Comparison of ENCODE assay signal across 20 cellular contexts in the genomic region with DNA sequence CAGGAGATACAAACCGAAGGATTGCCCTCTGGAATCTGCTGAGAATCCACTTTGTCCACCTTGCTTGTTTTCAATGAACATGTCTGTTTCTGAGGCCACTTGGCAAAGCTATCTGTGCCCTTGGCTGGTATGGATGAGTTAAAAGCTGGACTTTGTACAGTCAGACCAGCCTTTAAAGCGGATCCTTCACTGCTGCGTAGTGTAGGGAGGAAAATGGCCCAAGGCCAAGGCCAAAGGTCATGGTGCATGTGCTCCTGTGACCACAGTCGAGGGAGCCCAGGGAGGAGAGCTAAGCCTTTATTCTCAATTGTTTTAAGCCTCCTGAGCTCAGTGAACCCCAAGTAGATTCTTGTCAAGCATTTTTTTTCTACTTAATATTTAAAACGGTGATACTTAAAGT. TPM values are rescaled to one million over a fixed set of nuclear protein-coding genes. Genes with fewer than 3 reads are reported as not detected.
DNase-seq lines count a peak whose midpoint lies in the region; ATAC-seq and TF ChIP-seq lines count a peak whose summit lies in the region.
"Had no signal": no experiment of that assay in that cellular context is flagged by ENCODE, and none has a peak within 500 bp of the region (broad histone marks: within the 10 kb centered on the region; RNA-seq: fewer than 3 reads in every experiment).

No MANE protein-coding gene starts in this region.

- H3K27ac ChIP-seq in adrenal gland (peak overlapping the region in 1 of 5 donors; percentile 22), lower lobe of right lung (peak overlapping the region; percentile 13), suprapubic skin (no peak overlapping the region)
- H3K27ac ChIP-seq: ascending aorta, ovary, SK-N-MC, testis had no signal

- DNase-seq in OCI-M1 (lab: John Stamatoyannopoulos, UW) (peak; percentile 21), adrenal gland (peak; percentile 49 to 74 (median 66)), lower lobe of right lung (no peak), occipital lobe (lab: John Stamatoyannopoulos, UW) (no peak), suprapubic skin (ENCODE audit: low spot score in 2 of 2) (no peak)
- DNase-seq: activated CD4-positive, alpha-beta T cell treated with anti-CD3 and anti-CD28 coated beads, Interleukin-2, amount 50 U/mL, for 1 hour; DMS 273 treated with DMSO at 0.1 percent for 48 hours; islet precursor cell; NCI-H82; PC-3; stimulated activated CD4-positive, alpha-beta T cell treated with anti-CD3 and anti-CD28 coated beads, Interleukin-4, amount 100 ng/mL, for 24 hours; testis had no signal

- TF ChIP-seq CTCF in adrenal gland (IDR thresholded peaks at IDR 0.05) = no peak
- no peak for TF ChIP-seq CTCF in lower lobe of right lung (IDR thresholded peaks at IDR 0.05)
- no peak for TF ChIP-seq CTCF in suprapubic skin (IDR thresholded peaks at IDR 0.05)

- H3K36me3 Mint-ChIP-seq in stimulated activated memory B cell treated with anti-CD40 and anti-IgM and Interleukin-4, amounts not matched to agents 10 μg/mL and 1 μg/mL and 100 μg/mL, for 72 hours = no peaks in the 10 kb centered on the region

- H3K9me3 ChIP-seq in adrenal gland (replicated peaks in 1 of 3) = no peaks in the 10 kb centered on the region
- no peaks in the 10 kb centered on the region for H3K9me3 ChIP-seq in lower lobe of right lung
- H3K9me3 ChIP-seq in suprapubic skin = no peaks in the 10 kb centered on the region
- H3K9me3 ChIP-seq: ascending aorta, ovary, testis had no signal

- peaks cover 5 to 25% of the 10 kb centered on the region in 2 donors for H3K4me1 ChIP-seq in adrenal gland (replicated peaks in 1 of 2)
- peaks cover 57% of the 10 kb centered on the region for H3K4me1 ChIP-seq in lower lobe of right lung
- H3K4me1 ChIP-seq in suprapubic skin = peaks cover 47% of the 10 kb centered on the region
- H3K4me1 ChIP-seq: testis had no signal

- H3K4me3 Mint-ChIP-seq in stimulated activated memory B cell treated with anti-CD40 and anti-IgM and Interleukin-4, amounts not matched to agents 10 μg/mL and 1 μg/mL and 100 μg/mL, for 72 hours = no peak overlapping the region
- H3K4me3 Mint-ChIP-seq: GM23338 had no signal

- no peak for TF ChIP-seq EP300 in suprapubic skin (IDR thresholded peaks at IDR 0.05)

- TF ChIP-seq POLR2A in adrenal gland (IDR thresholded peaks at IDR 0.05) (no peak), suprapubic skin (IDR thresholded peaks at IDR 0.05) (no peak)

- intact Hi-C loops in adrenal gland (cut with DNase I) = no loop called here
- intact Hi-C loops in lower lobe of right lung (cut with DNase I) = no loop called here

- H3K9me3 Mint-ChIP-seq in stimulated activated memory B cell treated with anti-CD40 and anti-IgM and Interleukin-4, amounts not matched to agents 10 μg/mL and 1 μg/mL and 100 μg/mL, for 72 hours = no peaks in the 10 kb centered on the region
- H3K9me3 Mint-ChIP-seq: GM23338 had no signal

- H3K4me3 ChIP-seq in adrenal gland = no peak overlapping the region
- H3K4me3 ChIP-seq in lower lobe of right lung = no peak overlapping the region
- no peak overlapping the region for H3K4me3 ChIP-seq in suprapubic skin
- H3K4me3 ChIP-seq: ascending aorta, GM23338, ovary, SK-N-MC, testis had no signal

- H3K36me3 ChIP-seq in adrenal gland (replicated peaks in 1 of 2) (no peaks in the 10 kb centered on the region), lower lobe of right lung (no peaks in the 10 kb centered on the region), suprapubic skin (no peaks in the 10 kb centered on the region)
- H3K36me3 ChIP-seq: ascending aorta, ovary had no signal

- 25 to 40% (median 31%) methylated on average over 5 of the region's 5 CpGs for WGBS in adrenal gland, 4 donors
- 77% methylated on average over 5 of the region's 5 CpGs for whole genome bisulfite sequencing in suprapubic skin

- H3K4me1 Mint-ChIP-seq in stimulated activated memory B cell treated with anti-CD40 and anti-IgM and Interleukin-4, amounts not matched to agents 10 μg/mL and 1 μg/mL and 100 μg/mL, for 72 hours = no peaks in the 10 kb centered on the region

- H3K27ac Mint-ChIP-seq in stimulated activated memory B cell treated with anti-CD40 and anti-IgM and Interleukin-4, amounts not matched to agents 10 μg/mL and 1 μg/mL and 100 μg/mL, for 72 hours = no peak overlapping the region
- H3K27ac Mint-ChIP-seq: GM23338 had no signal

- no peaks in the 10 kb centered on the region for H3K27me3 ChIP-seq in adrenal gland
- no peaks in the 10 kb centered on the region for H3K27me3 ChIP-seq in lower lobe of right lung (ENCODE audit: low read depth)
- no peaks in the 10 kb centered on the region for H3K27me3 ChIP-seq in suprapubic skin
- H3K27me3 ChIP-seq: ascending aorta, ovary, testis had no signal

- no peak for ATAC-seq in lower lobe of right lung
- ATAC-seq in stimulated activated memory B cell treated with anti-CD40 and anti-IgM and Interleukin-4, amounts not matched to agents 10 μg/mL and 1 μg/mL and 100 μg/mL, for 72 hours = peak; percentile 28
- no peak for ATAC-seq in HG02870 (IDR thresholded peaks at IDR 0.05; ENCODE audit: unreplicated experiment)
- ATAC-seq in HG02981 (IDR thresholded peaks at IDR 0.05; ENCODE audit: unreplicated experiment) = no peak
- ATAC-seq: GM23338, PC-3 had no signal

- peaks cover 20% of the 10 kb centered on the region for H3K27me3 Mint-ChIP-seq in stimulated activated memory B cell treated with anti-CD40 and anti-IgM and Interleukin-4, amounts not matched to agents 10 μg/mL and 1 μg/mL and 100 μg/mL, for 72 hours

RNA-seq across cellular contexts. Expression of a gene that starts 37.0 kb away (rescaled TPM):
- total RNA-seq in adrenal gland (1 to 10 TPM in 4 of 8 donors, under 1 TPM in 4; 0.11 to 2.8 (median 0.82) TPM), lower lobe of right lung (62.7 TPM), occipital lobe (under 0.01 TPM), suprapubic skin (1 to 10 TPM; 4.6 to 9.2 (median 6.5) TPM)
- polyA plus RNA-seq in adrenal gland = under 1 TPM; 0.24 to 0.48 (median 0.48) TPM
- total RNA-seq: cerebellum, GM23338 had no signal
- polyA plus RNA-seq: GM23338 had no signal

Comparison
In these comparisons a context has a peak if more than half of its experiments do, and no peak if none do; other contexts are left out.
1. DNase-seq: peak in OCI-M1 (single experiment) and adrenal gland (7 of 7); none in lower lobe of right lung (single experiment), occipital lobe (single experiment) and suprapubic skin (0 of 2).